In the genomic region with DNA sequence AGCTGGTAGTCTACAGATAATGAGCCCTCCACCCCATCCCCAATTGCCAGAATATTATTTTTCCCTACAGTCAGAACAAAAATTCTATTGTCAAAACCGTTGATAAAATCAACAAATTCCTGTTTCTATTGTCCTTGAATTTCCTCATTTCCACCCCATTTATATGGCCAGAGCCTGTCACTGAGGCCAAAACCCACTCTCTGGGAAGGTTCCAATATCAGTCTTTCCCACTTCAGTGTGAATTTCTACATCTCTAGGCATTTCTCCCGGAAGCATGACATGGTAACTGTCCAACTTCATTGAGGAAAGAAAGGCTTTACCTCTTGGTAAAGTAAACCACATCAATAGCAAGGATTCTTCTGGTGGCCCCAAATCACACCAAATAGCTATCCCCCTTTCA, we compare ENCODE assay signal across 19 cellular contexts. TPM values are rescaled to one million over a fixed set of nuclear protein-coding genes. Genes with fewer than 3 reads are reported as not detected.
A peak's percentile ranks its signal among the peaks of the same experiment; 100 is the strongest.
DNase-seq lines count a peak whose midpoint lies in the region; ATAC-seq and TF ChIP-seq lines count a peak whose summit lies in the region.
"Had no signal": no experiment of that assay in that cellular context is flagged by ENCODE, and none has a peak within 500 bp of the region (broad histone marks: within the 10 kb centered on the region; RNA-seq: fewer than 3 reads in every experiment).

No MANE protein-coding gene starts in this region.

- H3K27me3 Mint-ChIP-seq in activated T-helper 17 cell treated with anti-CD3 and anti-CD28 coated beads, Interleukin-2, amount 50 U/mL, for 72 hours = no peaks in the 10 kb centered on the region

- H3K9me3 ChIP-seq in esophagus muscularis mucosa (no peaks in the 10 kb centered on the region), uterus (no peaks in the 10 kb centered on the region)
- H3K9me3 ChIP-seq: BE2C, HAP-1 had no signal

- no peak for ATAC-seq in activated T-helper 17 cell treated with anti-CD3 and anti-CD28 coated beads, Interleukin-2, amount 50 U/mL, for 72 hours (replicated peaks)
- ATAC-seq in HG03469 (IDR thresholded peaks at IDR 0.05; ENCODE audit: unreplicated experiment) (no peak), GM18861 (IDR thresholded peaks at IDR 0.05; ENCODE audit: unreplicated experiment) (no peak)

- H3K36me3 ChIP-seq in esophagus muscularis mucosa = no peaks in the 10 kb centered on the region
- no peaks in the 10 kb centered on the region for H3K36me3 ChIP-seq in uterus
- H3K36me3 ChIP-seq: BE2C, HAP-1 had no signal

- intact Hi-C loops in esophagus muscularis mucosa (cut with DNase I) (no loop called here), uterus (cut with DNase I; ENCODE audit: low total_unique reads) (no loop called here)

- peak; percentile 26 for DNase-seq in esophagus muscularis mucosa (ENCODE audit: extremely low spot score)
- peak; percentile 31 to 86 for DNase-seq in lung microvascular endothelial cell (ENCODE audit: low read depth in 2 of 2)
- DNase-seq in uterus = no peak
- no peak for DNase-seq in SW 1271 (lab: John Stamatoyannopoulos, UW)
- DNase-seq: ACHN; BE2C; C1 segment of cervical spinal cord; CD4-positive, CD25-positive, alpha-beta regulatory T cell; CD8-positive, alpha-beta memory T cell; COR-L47 had no signal

- 61% methylated on average over 2 of the region's 2 CpGs for WGBS in esophagus muscularis mucosa

- TF ChIP-seq POLR2A in esophagus muscularis mucosa (IDR thresholded peaks at IDR 0.05; ENCODE audit: low read depth) = no peak
- TF ChIP-seq POLR2A in uterus (IDR thresholded peaks at IDR 0.05) = no peak

- no peak for TF ChIP-seq EP300 in esophagus muscularis mucosa (IDR thresholded peaks at IDR 0.05)

- peaks cover 27% of the 10 kb centered on the region for H3K4me1 Mint-ChIP-seq in activated T-helper 17 cell treated with anti-CD3 and anti-CD28 coated beads, Interleukin-2, amount 50 U/mL, for 72 hours
- H3K4me1 Mint-ChIP-seq: CD8-positive, alpha-beta memory T cell had no signal

- no peak overlapping the region for H3K4me3 ChIP-seq in esophagus muscularis mucosa
- H3K4me3 ChIP-seq in uterus = no peak overlapping the region
- H3K4me3 ChIP-seq: GM23248, HAP-1 had no signal

- H3K4me3 Mint-ChIP-seq in activated T-helper 17 cell treated with anti-CD3 and anti-CD28 coated beads, Interleukin-2, amount 50 U/mL, for 72 hours = no peak overlapping the region
- H3K4me3 Mint-ChIP-seq: CD4-positive, CD25-positive, alpha-beta regulatory T cell; CD8-positive, alpha-beta memory T cell had no signal

- TF ChIP-seq CTCF in esophagus muscularis mucosa (IDR thresholded peaks at IDR 0.05) (no peak), uterus (IDR thresholded peaks at IDR 0.05) (no peak)

- peaks cover 7 to 12% (median 10%) of the 10 kb centered on the region in 4 donors for H3K4me1 ChIP-seq in esophagus muscularis mucosa
- H3K4me1 ChIP-seq in uterus = peaks cover 0 to 4% of the 10 kb centered on the region in 2 donors
- H3K4me1 ChIP-seq: HAP-1 had no signal

- H3K27ac Mint-ChIP-seq in activated T-helper 17 cell treated with anti-CD3 and anti-CD28 coated beads, Interleukin-2, amount 50 U/mL, for 72 hours = peak overlapping the region; percentile 40
- H3K27ac Mint-ChIP-seq: CD4-positive, CD25-positive, alpha-beta regulatory T cell had no signal

- H3K9me3 Mint-ChIP-seq in activated T-helper 17 cell treated with anti-CD3 and anti-CD28 coated beads, Interleukin-2, amount 50 U/mL, for 72 hours = no peaks in the 10 kb centered on the region
- H3K9me3 Mint-ChIP-seq: CD8-positive, alpha-beta memory T cell had no signal

- H3K27ac ChIP-seq in esophagus muscularis mucosa (replicated peaks in 1 of 4) (no peak overlapping the region), uterus (no peak overlapping the region)
- H3K27ac ChIP-seq: GM23248, HL-60 had no signal

- H3K27me3 ChIP-seq in esophagus muscularis mucosa = no peaks in the 10 kb centered on the region
- no peaks in the 10 kb centered on the region for H3K27me3 ChIP-seq in uterus
- H3K27me3 ChIP-seq: BE2C had no signal

- no peaks in the 10 kb centered on the region for H3K36me3 Mint-ChIP-seq in activated T-helper 17 cell treated with anti-CD3 and anti-CD28 coated beads, Interleukin-2, amount 50 U/mL, for 72 hours (ENCODE audit: low read depth)
- H3K36me3 Mint-ChIP-seq: CD4-positive, CD25-positive, alpha-beta regulatory T cell; CD8-positive, alpha-beta memory T cell had no signal

RNA-seq across cellular contexts. Expression of gene C2CD4A, which starts 41.6 kb away (rescaled TPM):
- 1 to 10 TPM; 1.3 to 5.8 TPM for total RNA-seq in activated T-helper 17 cell treated with anti-CD3 and anti-CD28 coated beads, Interleukin-2, amount 50 U/mL, for 72 hours
- total RNA-seq in esophagus muscularis mucosa = under 1 TPM in 1 of 4 donors, not detected in 3; 0.33 TPM
- total RNA-seq in lung microvascular endothelial cell = 0.60 and 0.87 TPM in 2 replicates
- total RNA-seq in uterus = under 1 TPM in 1 of 4 donors, not detected in 3; 0.21 TPM
- total RNA-seq: GM23248, H4, HT1080 had no signal

RNA-seq across cellular contexts. Expression of gene VPS13C, which starts 48.2 kb away (rescaled TPM):
- 10 to 100 TPM; 67.0 to 85.2 TPM for total RNA-seq in activated T-helper 17 cell treated with anti-CD3 and anti-CD28 coated beads, Interleukin-2, amount 50 U/mL, for 72 hours
- 10 to 100 TPM; 58.5 to 86.0 (median 59.4) TPM for total RNA-seq in esophagus muscularis mucosa
- total RNA-seq in lung microvascular endothelial cell = 78.7 and 103 TPM in 2 replicates
- total RNA-seq in uterus = 100 to 1,000 TPM in 2 of 4 donors, 10 to 100 TPM in 2; 68.2 to 165 (median 102) TPM

RNA-seq across cellular contexts. Expression of gene C2CD4B, which starts 56.7 kb away (rescaled TPM):
- 1 to 10 TPM in 1 of 2 donors, under 1 TPM in 1; 0.76 to 1.5 TPM for total RNA-seq in activated T-helper 17 cell treated with anti-CD3 and anti-CD28 coated beads, Interleukin-2, amount 50 U/mL, for 72 hours
- total RNA-seq in esophagus muscularis mucosa = 1 to 10 TPM; 2.5 to 8.6 (median 3.9) TPM
- total RNA-seq in lung microvascular endothelial cell = 20.0 and 45.6 TPM in 2 replicates
- total RNA-seq in uterus = 1 to 10 TPM in 2 of 4 donors, not detected in 2; 1.2 to 4.7 TPM
- total RNA-seq: A172, GM23248, H4, HT1080 had no signal

Comparison
In these comparisons a context has a peak if more than half of its experiments do, and no peak if none do; other contexts are left out.
1. DNase-seq: peak in esophagus muscularis mucosa (single experiment) and lung microvascular endothelial cell (2 of 2); none in uterus (0 of 2) and SW 1271 (0 of 2).